Comparison of ENCODE assay signal across 15 cellular contexts in genomic region chr6:137791281-137792159, GRCh38.
DNase-seq lines count a peak whose midpoint lies in the region; ATAC-seq, FAIRE-seq and TF ChIP-seq lines count a peak whose summit lies in the region.
"Had no signal": no experiment of that assay in that cellular context is flagged by ENCODE, and none has a peak within 500 bp of the region (broad histone marks: within the 10 kb centered on the region; RNA-seq: fewer than 3 reads in every experiment).

No MANE protein-coding gene starts in this region.

- H3K27me3 Mint-ChIP-seq in activated B cell treated with CpG ODN at 0.5 μM for 24 hours (no peaks in the 10 kb centered on the region), memory B cell (no peaks in the 10 kb centered on the region)

- peak; percentile 64 for FAIRE-seq in GM18507 (lab: Jason Lieb, UNC)

- ATAC-seq in activated B cell treated with CpG ODN at 0.5 μM for 24 hours (ENCODE audit: low read depth) (no peak), memory B cell (ENCODE audit: low read depth) (no peak)

- H3K4me1 Mint-ChIP-seq in activated B cell treated with CpG ODN at 0.5 μM for 24 hours (peaks cover 42% of the 10 kb centered on the region), memory B cell (peaks cover 30% of the 10 kb centered on the region)

- POLR2A ChIA-PET in activated B cell treated with CpG ODN at 0.5 μM for 24 hours (lab: Charles Lee), result interaction anchor here (0.7 to 1.9 kb wide), 5 partner anchors 8 to 99 kb away, joined by 3 to 20 read pairs (median 3); partner anchors contain the start of gene TNFAIP3

- H3K27ac Mint-ChIP-seq in activated B cell treated with CpG ODN at 0.5 μM for 24 hours, result peak overlapping the region; percentile 68
- peak overlapping the region; percentile 80 for H3K27ac Mint-ChIP-seq in memory B cell

- no peak overlapping the region for H3K4me3 Mint-ChIP-seq in activated B cell treated with CpG ODN at 0.5 μM for 24 hours
- H3K4me3 Mint-ChIP-seq in memory B cell, result no peak overlapping the region

- H3K36me3 Mint-ChIP-seq in activated B cell treated with CpG ODN at 0.5 μM for 24 hours (ENCODE audit: low read depth), result no peaks in the 10 kb centered on the region
- peaks cover 3% of the 10 kb centered on the region for H3K36me3 Mint-ChIP-seq in memory B cell

- CTCF ChIA-PET in activated B cell treated with CpG ODN at 0.5 μM for 24 hours (lab: Charles Lee), result interaction anchor here (0.8 to 1.6 kb wide), 5 partner anchors 8 to 184 kb away, joined by 3 to 15 read pairs (median 4); partner anchors contain the start of gene TNFAIP3

- intact Hi-C loops in activated B cell treated with CpG ODN at 0.5 μM for 24 hours (cut with micrococcal nuclease), result loop anchor here (1.0 to 2.0 kb wide), 2 partner anchors 17 to 75 kb away; no protein-coding TSS in a partner anchor

- H3K9me3 Mint-ChIP-seq in activated B cell treated with CpG ODN at 0.5 μM for 24 hours (no peaks in the 10 kb centered on the region), memory B cell (peaks cover 3% of the 10 kb centered on the region)

- TF ChIP-seq CTCF in activated B cell treated with CpG ODN at 0.5 μM for 24 hours (IDR thresholded peaks at IDR 0.05), result no peak

- DNase-seq in NCI-H2029 treated with DMSO at 0.1 percent for 48 hours (lab: John Stamatoyannopoulos, UW) (peak; percentile 1), NCI-H2029 (lab: John Stamatoyannopoulos, UW) (no peak), GM18507 (ENCODE audit: extremely low spot score, insufficient read length, low read depth) (no peak), activated B cell treated with CpG ODN at 0.5 μM for 24 hours (no peak), memory B cell (ENCODE audit: low spot score in 2 of 2) (no peak), hippocampal formation (lab: John Stamatoyannopoulos, UW) (no peak), NCI-H187 treated with DMSO at 0.1 percent for 48 hours (lab: John Stamatoyannopoulos, UW) (no peak), AG08395 (ENCODE audit: low spot score) (no peak)
- DNase-seq: activated gamma-delta T cell; central memory CD4-positive, alpha-beta T cell; erythroblast; H7; mammary epithelial cell; NCI-H446 treated with DMSO at 0.1 percent for 48 hours; spleen had no signal
